Comparison of ENCODE assay signal across 1 cellular context in genomic region chr16:69327585-69328310, GRCh38.
TF ChIP-seq lines count a peak whose summit lies in the region.

No MANE protein-coding gene starts in this region.

TF ChIP-seq in K562, 482 proteins besides CTCF, POLR2A, EP300 and RAD21:
- TF ChIP-seq ZNF316 (IDR thresholded peaks at IDR 0.05): peak; percentile 21; the same call in 1 of the 2 replicates
- peak; percentile 78 for TF ChIP-seq ZNF121 (CRISPR knock-in tag; conservative IDR thresholded peaks at IDR 0.05)
- TF ChIP-seq, protein P1, sequence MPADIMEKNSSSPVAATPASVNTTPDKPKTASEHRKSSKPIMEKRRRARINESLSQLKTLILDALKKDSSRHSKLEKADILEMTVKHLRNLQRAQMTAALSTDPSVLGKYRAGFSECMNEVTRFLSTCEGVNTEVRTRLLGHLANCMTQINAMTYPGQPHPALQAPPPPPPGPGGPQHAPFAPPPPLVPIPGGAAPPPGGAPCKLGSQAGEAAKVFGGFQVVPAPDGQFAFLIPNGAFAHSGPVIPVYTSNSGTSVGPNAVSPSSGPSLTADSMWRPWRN (IDR thresholded peaks at IDR 0.05; ENCODE audit: low read depth): no peak
- TF ChIP-seq BCOR (IDR thresholded peaks at IDR 0.05): peak; percentile 49; the same call in 1 of the 2 replicates
- peak; percentile 45 for TF ChIP-seq RBM25 (IDR thresholded peaks at IDR 0.05; ENCODE audit: low read depth, low read length, severe bottlenecking)
- no peak for TF ChIP-seq NR4A1 (CRISPR knock-in tag; IDR thresholded peaks at IDR 0.05)
- TF ChIP-seq NR4A1 (tag; IDR thresholded peaks at IDR 0.05): no peak
- 0 out of 2 replicates have a peak, but pooled peaks have one; percentile 1 for TF ChIP-seq POLR2AphosphoS5 (IDR thresholded peaks at IDR 0.05; ENCODE audit: control insufficient read depth, insufficient read depth, low read depth, low read length)
- TF ChIP-seq, protein P2, sequence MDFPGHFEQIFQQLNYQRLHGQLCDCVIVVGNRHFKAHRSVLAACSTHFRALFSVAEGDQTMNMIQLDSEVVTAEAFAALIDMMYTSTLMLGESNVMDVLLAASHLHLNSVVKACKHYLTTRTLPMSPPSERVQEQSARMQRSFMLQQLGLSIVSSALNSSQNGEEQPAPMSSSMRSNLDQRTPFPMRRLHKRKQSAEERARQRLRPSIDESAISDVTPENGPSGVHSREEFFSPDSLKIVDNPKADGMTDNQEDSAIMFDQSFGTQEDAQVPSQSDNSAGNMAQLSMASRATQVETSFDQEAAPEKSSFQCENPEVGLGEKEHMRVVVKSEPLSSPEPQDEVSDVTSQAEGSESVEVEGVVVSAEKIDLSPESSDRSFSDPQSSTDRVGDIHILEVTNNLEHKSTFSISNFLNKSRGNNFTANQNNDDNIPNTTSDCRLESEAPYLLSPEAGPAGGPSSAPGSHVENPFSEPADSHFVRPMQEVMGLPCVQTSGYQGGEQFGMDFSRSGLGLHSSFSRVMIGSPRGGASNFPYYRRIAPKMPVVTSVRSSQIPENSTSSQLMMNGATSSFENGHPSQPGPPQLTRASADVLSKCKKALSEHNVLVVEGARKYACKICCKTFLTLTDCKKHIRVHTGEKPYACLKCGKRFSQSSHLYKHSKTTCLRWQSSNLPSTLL (IDR thresholded peaks at IDR 0.05): no peak
TF ChIP-seq in K562: peak in this region for 5.
